9 cellular contexts compared by ENCODE assay signal in genomic region chr22:24772493-24773220, GRCh38. TPM values are rescaled to one million over a fixed set of nuclear protein-coding genes. Genes with fewer than 3 reads are reported as not detected.
DNase-seq lines count a peak whose midpoint lies in the region; ATAC-seq and TF ChIP-seq lines count a peak whose summit lies in the region.
"Had no signal": no experiment of that assay in that cellular context is flagged by ENCODE, and none has a peak within 500 bp of the region (broad histone marks: within the 10 kb centered on the region; RNA-seq: fewer than 3 reads in every experiment).

No MANE protein-coding gene starts in this region.

- H3K9me2 ChIP-seq in Loucy (replicated peaks; ENCODE audit: low read depth, low read length): no peaks in the 10 kb centered on the region

- no peak overlapping the region for H3K4me3 ChIP-seq in Loucy (ENCODE audit: low read length, poor library complexity, severe bottlenecking)
- H3K4me3 ChIP-seq in lower lobe of right lung: no peak overlapping the region

- H3K27ac ChIP-seq in lower lobe of right lung: no peak overlapping the region

- TF ChIP-seq CTCF in Loucy (conservative IDR thresholded peaks at IDR 0.05; ENCODE audit: low read length) (peak; percentile 59), lower lobe of right lung (IDR thresholded peaks at IDR 0.05) (no peak)

- H3K36me3 Mint-ChIP-seq in stimulated activated memory B cell treated with anti-CD40 and anti-IgM and Interleukin-4, amounts not matched to agents 10 μg/mL and 1 μg/mL and 100 μg/mL, for 72 hours: no peaks in the 10 kb centered on the region

- H3K27ac Mint-ChIP-seq in stimulated activated memory B cell treated with anti-CD40 and anti-IgM and Interleukin-4, amounts not matched to agents 10 μg/mL and 1 μg/mL and 100 μg/mL, for 72 hours: no peak overlapping the region

- no peak overlapping the region for H3K9ac ChIP-seq in Loucy (ENCODE audit: low read depth, low read length, poor library complexity, severe bottlenecking)

- H3K9me3 Mint-ChIP-seq in stimulated activated memory B cell treated with anti-CD40 and anti-IgM and Interleukin-4, amounts not matched to agents 10 μg/mL and 1 μg/mL and 100 μg/mL, for 72 hours: no peaks in the 10 kb centered on the region

- ATAC-seq in lower lobe of right lung: no peak
- no peak for ATAC-seq in stimulated activated memory B cell treated with anti-CD40 and anti-IgM and Interleukin-4, amounts not matched to agents 10 μg/mL and 1 μg/mL and 100 μg/mL, for 72 hours

- no peaks in the 10 kb centered on the region for H3F3A ChIP-seq in Loucy (ENCODE audit: low read depth)

- H3K79me2 ChIP-seq in Loucy (ENCODE audit: insufficient read depth, low read length): no peaks in the 10 kb centered on the region

- H3K27me3 ChIP-seq in Loucy (ENCODE audit: insufficient read depth, low read length, poor library complexity, severe bottlenecking): no peaks in the 10 kb centered on the region
- H3K27me3 ChIP-seq in lower lobe of right lung (ENCODE audit: low read depth): no peaks in the 10 kb centered on the region

- H3K4me2 ChIP-seq in Loucy (ENCODE audit: low read depth, low read length, poor library complexity, severe bottlenecking): no peak overlapping the region

- no peaks in the 10 kb centered on the region for H3K9me3 ChIP-seq in Loucy (ENCODE audit: insufficient read depth, low read depth, low read length)
- no peaks in the 10 kb centered on the region for H3K9me3 ChIP-seq in lower lobe of right lung

- no peaks in the 10 kb centered on the region for H4K20me1 ChIP-seq in Loucy (ENCODE audit: insufficient read depth, low read length, poor library complexity, severe bottlenecking)

- intact Hi-C loops in lower lobe of right lung (cut with DNase I): no loop called here

- peaks cover 46% of the 10 kb centered on the region for H3K27me3 Mint-ChIP-seq in stimulated activated memory B cell treated with anti-CD40 and anti-IgM and Interleukin-4, amounts not matched to agents 10 μg/mL and 1 μg/mL and 100 μg/mL, for 72 hours

- H3K4me3 Mint-ChIP-seq in stimulated activated memory B cell treated with anti-CD40 and anti-IgM and Interleukin-4, amounts not matched to agents 10 μg/mL and 1 μg/mL and 100 μg/mL, for 72 hours: no peak overlapping the region

- H3K4me1 ChIP-seq in Loucy (ENCODE audit: insufficient read depth, low read length, poor library complexity, severe bottlenecking) (no peaks in the 10 kb centered on the region), lower lobe of right lung (peaks cover 7% of the 10 kb centered on the region)

- peak; percentile 75 for DNase-seq in DMS 273 (lab: John Stamatoyannopoulos, UW; ENCODE audit: unreplicated experiment)
- peak; percentile 57 for DNase-seq in cerebellar cortex (ENCODE audit: low spot score)
- DNase-seq in myocyte (ENCODE audit: low read depth): peak; percentile 52
- no peak for DNase-seq in lower lobe of right lung
- DNase-seq in GF-D8 (lab: John Stamatoyannopoulos, UW): no peak
- no peak for DNase-seq in stimulated activated CD4-positive, alpha-beta T cell treated with anti-CD3 and anti-CD28 coated beads, Interleukin-15, amount 100 ng/mL, for 24 hours
- DNase-seq: activated naive CD4-positive, alpha-beta T cell had no signal

- no peaks in the 10 kb centered on the region for H3K4me1 Mint-ChIP-seq in stimulated activated memory B cell treated with anti-CD40 and anti-IgM and Interleukin-4, amounts not matched to agents 10 μg/mL and 1 μg/mL and 100 μg/mL, for 72 hours

- H3K36me3 ChIP-seq in Loucy (ENCODE audit: insufficient read depth, low read length) (no peaks in the 10 kb centered on the region), lower lobe of right lung (no peaks in the 10 kb centered on the region)

- no peak overlapping the region for H2AFZ ChIP-seq in Loucy (ENCODE audit: low read length)

RNA-seq across cellular contexts. Expression of gene PIWIL3, which starts 1.9 kb away (rescaled TPM):
- not detected in 2 replicates for total RNA-seq in myocyte
- polyA plus RNA-seq in myocyte (2012): not detected
- not detected for total RNA-seq in lower lobe of right lung

RNA-seq across cellular contexts. Expression of gene SGSM1, which starts 33.4 kb away (rescaled TPM):
- total RNA-seq in myocyte (not detected in 2 replicates), lower lobe of right lung (2.9 TPM)
- polyA plus RNA-seq in myocyte (2012): not detected

Comparison
In these comparisons a context has a peak if more than half of its experiments do, and no peak if none do; other contexts are left out.
1. DNase-seq: peak in DMS 273 (single experiment), cerebellar cortex (single experiment) and myocyte (single experiment); none in lower lobe of right lung (single experiment), GF-D8 (single experiment) and stimulated activated CD4-positive, alpha-beta T cell treated with anti-CD3 and anti-CD28 coated beads, Interleukin-15, amount 100 ng/mL, for 24 hours (single experiment).